In the genomic region with DNA sequence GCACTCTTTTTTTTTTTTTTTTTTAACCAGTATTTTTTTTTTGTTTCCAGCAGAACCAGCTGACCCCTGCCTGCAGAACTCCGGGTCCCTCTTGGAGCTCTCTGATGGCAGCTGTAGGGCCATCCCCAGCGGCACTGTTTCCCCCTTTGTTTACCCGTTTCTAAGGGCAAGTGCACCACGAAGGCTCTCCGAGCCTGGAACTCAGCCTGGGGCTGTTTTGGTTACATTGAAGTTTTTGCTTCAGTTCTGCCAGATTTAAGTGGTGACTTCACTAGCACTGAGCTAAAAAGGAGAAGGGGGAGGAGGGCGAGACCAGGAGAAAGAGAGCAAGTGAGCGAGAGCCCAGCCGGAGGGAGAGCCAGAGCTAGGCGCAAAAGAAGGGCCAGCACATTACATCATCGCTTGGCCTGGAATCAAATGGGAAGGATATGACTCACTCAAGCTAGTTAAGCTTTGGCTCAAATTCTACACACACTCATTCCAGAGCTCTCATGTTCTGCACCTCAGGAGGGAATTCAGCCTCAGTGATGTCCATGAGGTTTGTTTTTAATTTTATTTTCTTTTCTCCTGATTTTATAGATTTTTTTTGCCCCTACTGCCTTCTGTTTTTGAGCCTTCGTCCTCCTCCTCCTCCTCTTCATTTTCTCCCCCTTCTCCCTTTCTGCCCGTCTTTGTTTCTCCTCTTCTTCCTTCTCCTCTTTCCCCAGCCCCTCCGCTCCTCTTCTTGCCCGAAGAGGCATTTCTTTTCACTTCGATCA, we compare ENCODE assay signal across 8 cellular contexts.
DNase-seq lines count a peak whose midpoint lies in the region; ATAC-seq and TF ChIP-seq lines count a peak whose summit lies in the region.

No MANE protein-coding gene starts in this region.

- no peak for TF ChIP-seq CTCF in activated CD8-positive, alpha-beta T cell treated with anti-CD3 and anti-CD28 coated beads for 36 hours (IDR thresholded peaks at IDR 0.05)

- no peaks in the 10 kb centered on the region for H3K4me1 Mint-ChIP-seq in activated CD8-positive, alpha-beta T cell treated with anti-CD3 and anti-CD28 coated beads for 36 hours (ENCODE audit: low read depth)
- H3K4me1 Mint-ChIP-seq in natural killer cell treated with Interleukin-12 subunit alpha and Interleukin-12 subunit beta and Interleukin-15 and Interleukin-18, amount 100 ng/mL, for 72 hours (ENCODE audit: low read depth in 2 of 2), result no peaks in the 10 kb centered on the region

- no peak overlapping the region for H3K27ac Mint-ChIP-seq in activated CD8-positive, alpha-beta T cell treated with anti-CD3 and anti-CD28 coated beads for 36 hours
- H3K27ac Mint-ChIP-seq in natural killer cell treated with Interleukin-12 subunit alpha and Interleukin-12 subunit beta and Interleukin-15 and Interleukin-18, amount 100 ng/mL, for 72 hours, result no peak overlapping the region

- H3K36me3 Mint-ChIP-seq in activated CD8-positive, alpha-beta T cell treated with anti-CD3 and anti-CD28 coated beads for 36 hours (ENCODE audit: low read depth), result no peaks in the 10 kb centered on the region
- H3K36me3 Mint-ChIP-seq in natural killer cell treated with Interleukin-12 subunit alpha and Interleukin-12 subunit beta and Interleukin-15 and Interleukin-18, amount 100 ng/mL, for 72 hours, result no peaks in the 10 kb centered on the region

- POLR2A ChIA-PET in HEK293T (lab: Yijun Ruan, JAX), result interaction anchor here (0.7 to 1.2 kb wide), 13 partner anchors 9 to 276 kb away, joined by 3 to 5 read pairs (median 3); no protein-coding TSS in a partner anchor
- POLR2A ChIA-PET in activated CD8-positive, alpha-beta T cell treated with anti-CD3 and anti-CD28 coated beads for 36 hours (lab: Charles Lee), result no interaction called here

- ATAC-seq in activated CD8-positive, alpha-beta T cell treated with anti-CD3 and anti-CD28 coated beads for 36 hours, result peak; percentile 64
- peak; percentile 51 to 61 for ATAC-seq in natural killer cell treated with Interleukin-12 subunit alpha and Interleukin-12 subunit beta and Interleukin-15 and Interleukin-18, amount 100 ng/mL, for 72 hours

- peaks cover 10% of the 10 kb centered on the region for H3K27me3 Mint-ChIP-seq in activated CD8-positive, alpha-beta T cell treated with anti-CD3 and anti-CD28 coated beads for 36 hours
- H3K27me3 Mint-ChIP-seq in natural killer cell treated with Interleukin-12 subunit alpha and Interleukin-12 subunit beta and Interleukin-15 and Interleukin-18, amount 100 ng/mL, for 72 hours, result peaks cover 18 to 20% of the 10 kb centered on the region in 2 donors

- intact Hi-C loops in activated CD8-positive, alpha-beta T cell treated with anti-CD3 and anti-CD28 coated beads for 36 hours (cut with micrococcal nuclease), result no loop called here

- CTCF ChIA-PET in HEK293T (lab: Yijun Ruan, JAX), result interaction anchor here (0.7 kb wide), 1 partner anchor 205 kb away, joined by 6 read pairs; no protein-coding TSS in a partner anchor
- CTCF ChIA-PET in activated CD8-positive, alpha-beta T cell treated with anti-CD3 and anti-CD28 coated beads for 36 hours (lab: Charles Lee), result interaction anchor here (0.9 kb wide), 1 partner anchor 45 kb away, joined by 3 read pairs; no protein-coding TSS in a partner anchor

- DNase-seq in DMS53 treated with DMSO at 0.1 percent for 48 hours (lab: John Stamatoyannopoulos, UW; ENCODE audit: unreplicated experiment) (peak; percentile 98), HEK293T (ENCODE audit: extremely low spot score) (peak; percentile 87), NCI-H2029 treated with DMSO at 0.1 percent for 48 hours (lab: John Stamatoyannopoulos, UW) (peak; percentile 95), globus pallidus (ENCODE audit: low spot score) (peak; percentile 100)
- DNase-seq in activated CD8-positive, alpha-beta T cell treated with anti-CD3 and anti-CD28 coated beads for 36 hours, result peak; percentile 32
- DNase-seq in natural killer cell treated with Interleukin-12 subunit alpha and Interleukin-12 subunit beta and Interleukin-15 and Interleukin-18, amount 100 ng/mL, for 72 hours (ENCODE audit: low spot score), result no peak
- no peak for DNase-seq in NK-92 treated with Interleukin-12 subunit alpha and Interleukin-12 subunit beta, amount 100 ng/mL, for 24 hours (lab: John Stamatoyannopoulos, UW)
- DNase-seq in stimulated activated CD4-positive, alpha-beta T cell treated with anti-CD3 and anti-CD28 coated beads, Interleukin-4, amount 100 ng/mL, for 24 hours, result no peak

- no peaks in the 10 kb centered on the region for H3K9me3 Mint-ChIP-seq in activated CD8-positive, alpha-beta T cell treated with anti-CD3 and anti-CD28 coated beads for 36 hours
- H3K9me3 Mint-ChIP-seq in natural killer cell treated with Interleukin-12 subunit alpha and Interleukin-12 subunit beta and Interleukin-15 and Interleukin-18, amount 100 ng/mL, for 72 hours, result no peaks in the 10 kb centered on the region

- H3K4me3 Mint-ChIP-seq in activated CD8-positive, alpha-beta T cell treated with anti-CD3 and anti-CD28 coated beads for 36 hours, result no peak overlapping the region
- H3K4me3 Mint-ChIP-seq in natural killer cell treated with Interleukin-12 subunit alpha and Interleukin-12 subunit beta and Interleukin-15 and Interleukin-18, amount 100 ng/mL, for 72 hours, result no peak overlapping the region

TF ChIP-seq in HEK293T, 16 proteins besides CTCF, POLR2A, EP300 and RAD21:
- TF ChIP-seq ZNF384 (IDR thresholded peaks at IDR 0.05) (peak; percentile 91), NFRKB (IDR thresholded peaks at IDR 0.05) (no peak), FOXK2 (IDR thresholded peaks at IDR 0.05) (0 out of 2 replicates have a peak, but pooled peaks have one; percentile 15), L3MBTL2 (conservative IDR thresholded peaks at IDR 0.05) (peak; percentile 53)

Comparison
In these comparisons a context has a peak if more than half of its experiments do, and no peak if none do; other contexts are left out.
1. DNase-seq: peak in DMS53 treated with DMSO at 0.1 percent for 48 hours (single experiment), HEK293T (single experiment), NCI-H2029 treated with DMSO at 0.1 percent for 48 hours (single experiment), activated CD8-positive, alpha-beta T cell treated with anti-CD3 and anti-CD28 coated beads for 36 hours (single experiment) and globus pallidus (single experiment); none in natural killer cell treated with Interleukin-12 subunit alpha and Interleukin-12 subunit beta and Interleukin-15 and Interleukin-18, amount 100 ng/mL, for 72 hours (single experiment), NK-92 treated with Interleukin-12 subunit alpha and Interleukin-12 subunit beta, amount 100 ng/mL, for 24 hours (single experiment) and stimulated activated CD4-positive, alpha-beta T cell treated with anti-CD3 and anti-CD28 coated beads, Interleukin-4, amount 100 ng/mL, for 24 hours (single experiment).